Comparison of ENCODE assay signal across 8 cellular contexts in the genomic region with DNA sequence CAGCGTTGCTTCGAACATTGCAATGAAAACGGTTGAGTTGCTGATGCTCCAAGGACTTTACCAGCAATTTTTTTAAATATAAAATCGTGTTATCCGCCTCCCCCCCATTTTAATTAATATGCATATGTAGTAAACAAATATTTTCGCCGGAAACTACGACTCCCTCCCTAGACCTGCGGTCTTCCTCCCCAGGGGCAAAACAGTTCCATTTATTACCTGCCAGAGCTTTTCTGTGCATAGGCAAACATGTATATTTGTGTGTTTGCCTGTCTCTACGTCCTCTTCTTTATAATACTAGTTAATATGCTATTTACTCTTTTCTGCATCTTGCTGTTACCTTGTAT. TPM values are rescaled to one million over a fixed set of nuclear protein-coding genes. Genes with fewer than 3 reads are reported as not detected.
DNase-seq lines count a peak whose midpoint lies in the region; ATAC-seq, FAIRE-seq and TF ChIP-seq lines count a peak whose summit lies in the region.

No MANE protein-coding gene starts in this region.

- no peak for TF ChIP-seq POLR2A in uterus (IDR thresholded peaks at IDR 0.05)

- H4K20me1 ChIP-seq in keratinocyte (ENCODE audit: control insufficient read depth, extremely low read depth, insufficient read depth, low read length) = peaks cover 5% of the 10 kb centered on the region

- dilution Hi-C loops in keratinocyte (cut with MboI; ENCODE audit: extremely low pct_ligation_motif_present, low sequenced_read_pairs) = no loop called here

- H3K4me2 ChIP-seq in keratinocyte (ENCODE audit: control insufficient read depth, extremely low read depth, insufficient read depth, low read depth, low read length) = peak overlapping the region; percentile 92

- H3K9ac ChIP-seq in keratinocyte (ENCODE audit: control insufficient read depth, extremely low read depth, insufficient read depth, low read length) = peak overlapping the region; percentile 97

- ATAC-seq in RWPE2 (ENCODE audit: low read depth) = no peak; the same call in 2 of the 3 replicates

- H2AFZ ChIP-seq in keratinocyte (ENCODE audit: control insufficient read depth, low read length) = peak overlapping the region; percentile 95

- TF ChIP-seq CTCF in GM12875 (IDR thresholded peaks at IDR 0.05; ENCODE audit: borderline replicate concordance, insufficient read depth, low read depth, low read length) (no peak), HFF-Myc (IDR thresholded peaks at IDR 0.05; ENCODE audit: low read depth, low read length, missing control alignments) (no peak), RWPE2 (IDR thresholded peaks at IDR 0.05; ENCODE audit: poor library complexity, severe bottlenecking) (no peak), keratinocyte (optimal IDR thresholded peaks at IDR 0.05 in 1 of 3, IDR thresholded peaks at IDR 0.05 in 1 of 3, conservative IDR thresholded peaks at IDR 0.05 in 1 of 3; ENCODE audit: extremely low read depth in 1 of 3, insufficient read depth in 2 of 3, low read length in 3 of 3) (no peak), uterus (IDR thresholded peaks at IDR 0.05) (no peak)

- H3K4me3 ChIP-seq in GM12875 (ENCODE audit: low read depth, low read length) (peak overlapping the region; percentile 83), HFF-Myc (replicated peaks; ENCODE audit: low read depth, low read length) (peak overlapping the region; percentile 73), RWPE2 (ENCODE audit: severe bottlenecking) (peak overlapping the region; percentile 91), keratinocyte (ENCODE audit: control insufficient read depth in 2 of 3, extremely low read depth in 1 of 3, insufficient read depth in 2 of 3, low read depth in 1 of 3, low read length in 3 of 3) (peak overlapping the region; percentile 70 to 96 (median 95)), uterus (peak overlapping the region; percentile 86 to 87)

- H3K9me3 ChIP-seq in RWPE2 (ENCODE audit: severe bottlenecking) = no peaks in the 10 kb centered on the region
- H3K9me3 ChIP-seq in keratinocyte (ENCODE audit: control insufficient read depth, low read depth, low read length) = no peaks in the 10 kb centered on the region
- no peaks in the 10 kb centered on the region for H3K9me3 ChIP-seq in uterus

- FAIRE-seq in keratinocyte (lab: Jason Lieb, UNC) = no peak

- H3K36me3 ChIP-seq in RWPE2 (ENCODE audit: low read depth) (peaks cover 35% of the 10 kb centered on the region), keratinocyte (ENCODE audit: control insufficient read depth in 2 of 2, extremely low read depth in 1 of 2, insufficient read depth in 2 of 2, low read length in 2 of 2) (peaks cover under 1 to 8% of the 10 kb centered on the region in 2 experiments), uterus (no peaks in the 10 kb centered on the region)

- DNase-seq in HFF-Myc (ENCODE audit: extremely low read depth, low read depth) = no peak
- no peak for DNase-seq in RWPE2 (ENCODE audit: low spot score)
- DNase-seq in keratinocyte (ENCODE audit: low read depth, low spot score) = no peak
- no peak for DNase-seq in uterus
- DNase-seq in OCI-M1 (lab: John Stamatoyannopoulos, UW) = no peak
- no peak for DNase-seq in NCI-H510A (lab: John Stamatoyannopoulos, UW)
- DNase-seq in DMS153 treated with DMSO at 0.1 percent for 48 hours (lab: John Stamatoyannopoulos, UW; ENCODE audit: unreplicated experiment) = no peak

- no peaks in the 10 kb centered on the region for H3K9me1 ChIP-seq in keratinocyte (ENCODE audit: control insufficient read depth, extremely low read depth, insufficient read depth, low read length)

- H3K27me3 ChIP-seq in RWPE2 (ENCODE audit: insufficient read depth, poor library complexity, severe bottlenecking) (no peaks in the 10 kb centered on the region), keratinocyte (ENCODE audit: control insufficient read depth, extremely low read depth, insufficient read depth, low read length) (no peaks in the 10 kb centered on the region), uterus (no peaks in the 10 kb centered on the region)

- H3K27ac ChIP-seq in RWPE2 (ENCODE audit: poor library complexity, severe bottlenecking) = peak overlapping the region; percentile 67
- H3K27ac ChIP-seq in keratinocyte (ENCODE audit: control insufficient read depth, insufficient read depth, low read length) = peak overlapping the region; percentile 97
- peak overlapping the region; percentile 91 to 93 for H3K27ac ChIP-seq in uterus

- intact Hi-C loops in uterus (cut with DNase I; ENCODE audit: low total_unique reads) = no loop called here

- H3K79me2 ChIP-seq in keratinocyte (ENCODE audit: control insufficient read depth, insufficient read depth, low read length) = peaks cover 43% of the 10 kb centered on the region

- H3K4me1 ChIP-seq in RWPE2 (ENCODE audit: insufficient read depth, poor library complexity, severe bottlenecking) = peaks cover 28% of the 10 kb centered on the region
- H3K4me1 ChIP-seq in keratinocyte (ENCODE audit: control insufficient read depth, extremely low read depth, insufficient read depth, low read length) = peaks cover 16% of the 10 kb centered on the region
- H3K4me1 ChIP-seq in uterus = peaks cover 0 to 6% of the 10 kb centered on the region in 2 donors

RNA-seq across cellular contexts. Expression of a gene that starts 0.6 kb away (rescaled TPM):
- polyA plus RNA-seq in keratinocyte = 38.5 to 99.9 TPM (median 46.6 TPM) in 3 replicates
- 451 TPM for polyA plus RNA-seq in keratinocyte (2011; ENCODE audit: low read depth)
- polyA plus RNA-seq in keratinocyte (2011; cell fraction: cytosol; rRNA removed) = 48.3 and 83.7 TPM in 2 replicates
- polyA plus RNA-seq in keratinocyte (2011; cell fraction: nucleus; rRNA removed) = 19.8 and 32.2 TPM in 2 replicates
- 72.9 and 91.6 TPM in 2 replicates for polyA plus RNA-seq in keratinocyte (2012; ENCODE audit: low replicate concordance)
- 2.7 to 19.6 TPM (median 9.4 TPM) in 3 replicates for polyA minus RNA-seq in keratinocyte
- 13.6 TPM for polyA minus RNA-seq in keratinocyte (2011; cell fraction: cytosol; rRNA and poly(A)+ RNA removed)
- polyA minus RNA-seq in keratinocyte (2011; cell fraction: nucleus; rRNA and poly(A)+ RNA removed) = 8.1 and 17.8 TPM in 2 replicates
- 100 to 1,000 TPM; 116 to 162 (median 120) TPM for total RNA-seq in uterus
